Comparison of ENCODE assay signal across 11 cellular contexts in genomic region chr17:36149296-36149820, GRCh38. TPM values are rescaled to one million over a fixed set of nuclear protein-coding genes. Genes with fewer than 3 reads are reported as not detected.
A peak's percentile ranks its signal among the peaks of the same experiment; 100 is the strongest.
DNase-seq lines count a peak whose midpoint lies in the region; ATAC-seq and TF ChIP-seq lines count a peak whose summit lies in the region.
"Had no signal": no experiment of that assay in that cellular context is flagged by ENCODE, and none has a peak within 500 bp of the region (broad histone marks: within the 10 kb centered on the region; RNA-seq: fewer than 3 reads in every experiment).

No MANE protein-coding gene starts in this region.

- H3K27ac ChIP-seq in breast epithelium (peak overlapping the region in 1 of 2 donors; percentile 19), heart left ventricle (peak overlapping the region in 1 of 12 donors; percentile 7), upper lobe of left lung (no peak overlapping the region)
- H3K27ac ChIP-seq in effector memory CD4-positive, alpha-beta T cell (ENCODE audit: insufficient read depth, low read length, poor library complexity, severe bottlenecking): no peak overlapping the region

- H3K27ac Mint-ChIP-seq in MCF 10A (ENCODE audit: low read depth, unreplicated experiment): no peak overlapping the region
- H3K27ac Mint-ChIP-seq: CD4-positive, CD25-positive, alpha-beta regulatory T cell; T-helper 2 cell treated with Interferon-gamma antibody and Interleukin-4, amounts not matched to agents 5 μg/mL and 100 μg/mL, for 36 hours had no signal

- no peak for TF ChIP-seq CTCF in MCF 10A (IDR thresholded peaks at IDR 0.05; ENCODE audit: unreplicated experiment)
- no peak for TF ChIP-seq CTCF in breast epithelium (IDR thresholded peaks at IDR 0.05)
- TF ChIP-seq CTCF in heart left ventricle (IDR thresholded peaks at IDR 0.05): peak in 1 of 12 donors; percentile 41
- no peak for TF ChIP-seq CTCF in upper lobe of left lung (IDR thresholded peaks at IDR 0.05)

- WGBS in heart left ventricle, 4 donors: 43 to 53% (median 45%) methylated on average over 11 of the region's 11 CpGs
- 52 to 62% methylated on average over 11 of the region's 11 CpGs for WGBS in upper lobe of left lung, 2 donors

- no peaks in the 10 kb centered on the region for H3K36me3 Mint-ChIP-seq in MCF 10A (ENCODE audit: insufficient read depth, unreplicated experiment)
- H3K36me3 Mint-ChIP-seq: CD4-positive, CD25-positive, alpha-beta regulatory T cell had no signal

- H3K9me3 ChIP-seq in breast epithelium (no peaks in the 10 kb centered on the region), heart left ventricle (no peaks in the 10 kb centered on the region), upper lobe of left lung (no peaks in the 10 kb centered on the region)
- H3K9me3 ChIP-seq in effector memory CD4-positive, alpha-beta T cell (ENCODE audit: control insufficient read depth, low read length): no peaks in the 10 kb centered on the region

- ATAC-seq in SK-N-SH treated with all-trans-retinoic acid at 6 μM for 48 hours (peak; percentile 61), heart left ventricle (peak in 3 of 4 donors; percentile 50 to 75 (median 64)), upper lobe of left lung (ENCODE audit: low FRiP score in 2 of 2) (peak; percentile 6 to 78), HG03025 (IDR thresholded peaks at IDR 0.05; ENCODE audit: low FRiP score, unreplicated experiment) (no peak)

- H3K27me3 ChIP-seq in breast epithelium (no peaks in the 10 kb centered on the region), heart left ventricle (peaks cover 0 to 18% (median 0%) of the 10 kb centered on the region in 9 donors), upper lobe of left lung (no peaks in the 10 kb centered on the region)
- no peaks in the 10 kb centered on the region for H3K27me3 ChIP-seq in effector memory CD4-positive, alpha-beta T cell (replicated peaks; ENCODE audit: control insufficient read depth, insufficient read depth, low read length, poor library complexity, severe bottlenecking)

- peak; percentile 26 for DNase-seq in MCF 10A (ENCODE audit: unreplicated experiment)
- DNase-seq in breast epithelium (ENCODE audit: low spot score in 2 of 2): no peak
- DNase-seq in heart left ventricle: peak in 2 of 5 donors; percentile 43 to 44
- DNase-seq in upper lobe of left lung: no peak
- DNase-seq in central memory CD4-positive, alpha-beta T cell: no peak
- no peak for DNase-seq in effector memory CD4-positive, alpha-beta T cell

- peaks cover 10% of the 10 kb centered on the region for H3K4me1 Mint-ChIP-seq in MCF 10A (ENCODE audit: insufficient read depth, unreplicated experiment)

- H3K36me3 ChIP-seq in breast epithelium (no peaks in the 10 kb centered on the region), heart left ventricle (no peaks in the 10 kb centered on the region), upper lobe of left lung (no peaks in the 10 kb centered on the region)
- no peaks in the 10 kb centered on the region for H3K36me3 ChIP-seq in effector memory CD4-positive, alpha-beta T cell (ENCODE audit: control insufficient read depth, insufficient read depth, low read length)

- peaks cover 83% of the 10 kb centered on the region for H3K27me3 Mint-ChIP-seq in MCF 10A (ENCODE audit: insufficient read depth, unreplicated experiment)

- no TSS peak for BruUV-seq in MCF 10A (replicated peaks; lab: Mats Ljungman, UMichigan)

- CTCF ChIA-PET in MCF 10A (lab: Yijun Ruan, JAX): interaction anchor here (0.6 to 11.6 kb wide), 49 partner anchors 11 to 339 kb away, joined by 3 to 284 read pairs (median 6); partner anchors contain the start of genes CCL14, CCL15, CCL4L2 and RDM1

- H3K4me1 ChIP-seq in breast epithelium (no peaks in the 10 kb centered on the region), heart left ventricle (peaks cover 0 to 9% (median 0%) of the 10 kb centered on the region in 12 donors), upper lobe of left lung (peaks cover 0 to 9% (median 3%) of the 10 kb centered on the region in 4 donors)
- no peaks in the 10 kb centered on the region for H3K4me1 ChIP-seq in effector memory CD4-positive, alpha-beta T cell (ENCODE audit: control insufficient read depth, insufficient read depth, low read length, poor library complexity, severe bottlenecking)

- TF ChIP-seq POLR2A in breast epithelium (IDR thresholded peaks at IDR 0.05) (no peak), heart left ventricle (IDR thresholded peaks at IDR 0.05) (no peak), upper lobe of left lung (IDR thresholded peaks at IDR 0.05) (no peak)

- no peak overlapping the region for H3K4me3 Mint-ChIP-seq in MCF 10A (ENCODE audit: unreplicated experiment)
- H3K4me3 Mint-ChIP-seq: CD4-positive, CD25-positive, alpha-beta regulatory T cell; T-helper 2 cell treated with Interferon-gamma antibody and Interleukin-4, amounts not matched to agents 5 μg/mL and 100 μg/mL, for 36 hours had no signal

- no peak overlapping the region for H3K4me3 ChIP-seq in breast epithelium
- H3K4me3 ChIP-seq in heart left ventricle: no peak overlapping the region
- H3K4me3 ChIP-seq in upper lobe of left lung: no peak overlapping the region
- H3K4me3 ChIP-seq in effector memory CD4-positive, alpha-beta T cell (ENCODE audit: insufficient read depth, low read depth, low read length, poor library complexity, severe bottlenecking): no peak overlapping the region

- POLR2A ChIA-PET in MCF 10A (lab: Yijun Ruan, JAX): interaction anchor here (0.6 to 1.9 kb wide), 5 partner anchors 34 to 337 kb away, joined by 3 to 4 read pairs (median 3); partner anchors contain the start of gene ZNHIT3

- H3K9me3 Mint-ChIP-seq in MCF 10A (ENCODE audit: unreplicated experiment): no peaks in the 10 kb centered on the region
- H3K9me3 Mint-ChIP-seq: CD4-positive, CD25-positive, alpha-beta regulatory T cell; T-helper 2 cell treated with Interferon-gamma antibody and Interleukin-4, amounts not matched to agents 5 μg/mL and 100 μg/mL, for 36 hours had no signal

- intact Hi-C loops in MCF 10A (cut with micrococcal nuclease): loop anchor here (1.0 kb wide), 3 partner anchors 180 to 300 kb away; no protein-coding TSS in a partner anchor
- intact Hi-C loops in breast epithelium (cut with DNase I; ENCODE audit: low total_unique reads): no loop called here
- intact Hi-C loops in heart left ventricle (cut with DNase I): loop anchor here (1.0 to 10.0 kb wide), 11 partner anchors 37 to 335 kb away; partner anchors contain the start of gene ZNHIT3 (in 1 of the 10)

- no peak for TF ChIP-seq EP300 in upper lobe of left lung (IDR thresholded peaks at IDR 0.05)

TF ChIP-seq in SK-N-SH treated with all-trans-retinoic acid at 6 μM for 48 hours, 23 proteins besides CTCF, POLR2A, EP300 and RAD21 (continues in another document):
- no peak for TF ChIP-seq PPARA (CRISPR knock-in tag; IDR thresholded peaks at IDR 0.05; ENCODE audit: borderline replicate concordance)
- TF ChIP-seq TOX (CRISPR knock-in tag; IDR thresholded peaks at IDR 0.05; ENCODE audit: borderline replicate concordance): no peak
- no peak for TF ChIP-seq ISL1 (CRISPR knock-in tag; IDR thresholded peaks at IDR 0.05)
- TF ChIP-seq, protein P1, sequence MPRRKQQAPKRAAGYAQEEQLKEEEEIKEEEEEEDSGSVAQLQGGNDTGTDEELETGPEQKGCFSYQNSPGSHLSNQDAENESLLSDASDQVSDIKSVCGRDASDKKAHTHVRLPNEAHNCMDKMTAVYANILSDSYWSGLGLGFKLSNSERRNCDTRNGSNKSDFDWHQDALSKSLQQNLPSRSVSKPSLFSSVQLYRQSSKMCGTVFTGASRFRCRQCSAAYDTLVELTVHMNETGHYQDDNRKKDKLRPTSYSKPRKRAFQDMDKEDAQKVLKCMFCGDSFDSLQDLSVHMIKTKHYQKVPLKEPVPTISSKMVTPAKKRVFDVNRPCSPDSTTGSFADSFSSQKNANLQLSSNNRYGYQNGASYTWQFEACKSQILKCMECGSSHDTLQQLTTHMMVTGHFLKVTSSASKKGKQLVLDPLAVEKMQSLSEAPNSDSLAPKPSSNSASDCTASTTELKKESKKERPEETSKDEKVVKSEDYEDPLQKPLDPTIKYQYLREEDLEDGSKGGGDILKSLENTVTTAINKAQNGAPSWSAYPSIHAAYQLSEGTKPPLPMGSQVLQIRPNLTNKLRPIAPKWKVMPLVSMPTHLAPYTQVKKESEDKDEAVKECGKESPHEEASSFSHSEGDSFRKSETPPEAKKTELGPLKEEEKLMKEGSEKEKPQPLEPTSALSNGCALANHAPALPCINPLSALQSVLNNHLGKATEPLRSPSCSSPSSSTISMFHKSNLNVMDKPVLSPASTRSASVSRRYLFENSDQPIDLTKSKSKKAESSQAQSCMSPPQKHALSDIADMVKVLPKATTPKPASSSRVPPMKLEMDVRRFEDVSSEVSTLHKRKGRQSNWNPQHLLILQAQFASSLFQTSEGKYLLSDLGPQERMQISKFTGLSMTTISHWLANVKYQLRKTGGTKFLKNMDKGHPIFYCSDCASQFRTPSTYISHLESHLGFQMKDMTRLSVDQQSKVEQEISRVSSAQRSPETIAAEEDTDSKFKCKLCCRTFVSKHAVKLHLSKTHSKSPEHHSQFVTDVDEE (CRISPR knock-in tag; IDR thresholded peaks at IDR 0.05): no peak
- no peak for TF ChIP-seq ZFP30 (CRISPR knock-in tag; IDR thresholded peaks at IDR 0.05)
- no peak for TF ChIP-seq ZNF565 (CRISPR knock-in tag; conservative IDR thresholded peaks at IDR 0.05; ENCODE audit: low read depth)
- TF ChIP-seq RARB (CRISPR knock-in tag; IDR thresholded peaks at IDR 0.05): no peak

RNA-seq across cellular contexts. Expression of gene TBC1D3B, which starts 27.1 kb away (rescaled TPM):
- total RNA-seq in MCF 10A (2022) (12.5 and 14.9 TPM in 2 replicates), breast epithelium (1 to 10 TPM; 1.9 to 7.6 (median 5.2) TPM), heart left ventricle (1 to 10 TPM in 7 of 9 donors, under 1 TPM in 1, not detected in 1; 0.62 to 3.3 (median 1.4) TPM), upper lobe of left lung (1 to 10 TPM in 5 of 6 donors, not detected in 1; 3.6 to 8.9 (median 7.0) TPM)
- polyA plus RNA-seq in heart left ventricle: under 1 TPM; 0.68 to 0.76 TPM
- polyA plus RNA-seq: CD4-positive, CD25-positive, alpha-beta regulatory T cell had no signal

RNA-seq across cellular contexts. Expression of gene CCL4, which starts 45.7 kb away (rescaled TPM):
- total RNA-seq in MCF 10A (2022): not detected in 2 replicates
- 10 to 100 TPM in 1 of 3 donors, 1 to 10 TPM in 2; 2.6 to 12.0 (median 5.2) TPM for total RNA-seq in breast epithelium
- 10 to 100 TPM in 2 of 9 donors, 1 to 10 TPM in 2, under 1 TPM in 2, not detected in 3; 0.29 to 23.9 (median 1.5) TPM for total RNA-seq in heart left ventricle
- 1 to 10 TPM in 1 of 2 donors, under 1 TPM in 1; 0.72 to 1.2 TPM for polyA plus RNA-seq in heart left ventricle
- 10 to 100 TPM in 4 of 6 donors, 1 to 10 TPM in 2; 5.7 to 24.0 (median 14.1) TPM for total RNA-seq in upper lobe of left lung
- total RNA-seq: endothelial cell of umbilical vein had no signal
- polyA plus RNA-seq: endothelial cell of umbilical vein had no signal

RNA-seq across cellular contexts. Expression of gene CCL3L1, which starts 47.2 kb away (rescaled TPM):
- total RNA-seq in MCF 10A (2022) (not detected in 2 replicates), breast epithelium (1 to 10 TPM in 1 of 3 donors, not detected in 2; 5.0 TPM), heart left ventricle (1 to 10 TPM in 2 of 9 donors, under 1 TPM in 2, not detected in 5; 0.54 to 2.3 (median 0.94) TPM), upper lobe of left lung (1 to 10 TPM in 2 of 6 donors, under 1 TPM in 1, not detected in 3; 0.54 to 8.4 (median 5.8) TPM)
- under 1 TPM in 1 of 2 donors, not detected in 1; 0.12 TPM for polyA plus RNA-seq in heart left ventricle
- total RNA-seq: CD4-positive, CD25-positive, alpha-beta regulatory T cell; endothelial cell of umbilical vein had no signal
- polyA plus RNA-seq: CD4-positive, CD25-positive, alpha-beta regulatory T cell; endothelial cell of umbilical vein had no signal

RNA-seq across cellular contexts. Expression of gene CCL3, which starts 59.4 kb away (rescaled TPM):
- not detected in 2 replicates for total RNA-seq in MCF 10A (2022)
- 10 to 100 TPM in 1 of 3 donors, under 1 TPM in 1, not detected in 1; 0.96 to 10.8 TPM for total RNA-seq in breast epithelium
- total RNA-seq in heart left ventricle: 10 to 100 TPM in 1 of 9 donors, 1 to 10 TPM in 1, under 1 TPM in 4, not detected in 3; 0.21 to 22.5 (median 0.65) TPM
- under 1 TPM; 0.30 to 0.61 TPM for polyA plus RNA-seq in heart left ventricle
- 10 to 100 TPM in 2 of 6 donors, 1 to 10 TPM in 3, under 1 TPM in 1; 0.55 to 24.9 (median 2.9) TPM for total RNA-seq in upper lobe of left lung
- total RNA-seq: CD4-positive, CD25-positive, alpha-beta regulatory T cell; endothelial cell of umbilical vein had no signal
- polyA plus RNA-seq: endothelial cell of umbilical vein had no signal
